ENCODE assay signal across 8 cellular contexts in the genomic region with DNA sequence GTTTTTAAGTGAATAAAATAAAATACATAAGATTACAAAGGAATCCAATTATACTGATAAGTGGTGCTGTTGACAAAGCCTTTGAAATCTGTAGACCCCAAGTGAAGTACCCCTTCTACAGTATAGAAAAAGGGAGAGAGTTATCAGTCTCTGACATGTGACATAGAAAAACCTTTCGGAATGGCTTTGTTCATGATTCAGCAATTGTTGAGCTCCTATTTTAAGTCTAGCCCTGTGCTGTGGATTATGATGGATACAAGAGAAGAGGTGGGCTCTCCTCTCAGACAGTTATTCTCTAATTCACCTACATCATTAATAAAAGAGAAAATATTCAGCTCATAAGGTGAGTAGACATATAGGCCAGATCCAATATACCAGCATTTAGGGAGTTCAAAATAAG. TPM values are rescaled to one million over a fixed set of nuclear protein-coding genes. Genes with fewer than 3 reads are reported as not detected.
"Had no signal": no experiment of that assay in that cellular context is flagged by ENCODE, and none has a peak within 500 bp of the region (broad histone marks: within the 10 kb centered on the region; RNA-seq: fewer than 3 reads in every experiment).

No MANE protein-coding gene starts in this region.

- H3K27me3 Mint-ChIP-seq: IgD-negative memory B cell had no signal

- H3K27ac ChIP-seq: HL-60, KMS-11 had no signal

- DNase-seq: IMR-90, KBM-7, KG1 had no signal

- H3K27ac Mint-ChIP-seq: IgD-negative memory B cell had no signal

- H3K4me2 ChIP-seq: KMS-11 had no signal

- H3K4me3 Mint-ChIP-seq: IgD-negative memory B cell had no signal

- FAIRE-seq: HepG2, HTR-8/SVneo had no signal

- H3K9me3 Mint-ChIP-seq: IgD-negative memory B cell had no signal

- H3K36me3 Mint-ChIP-seq: IgD-negative memory B cell had no signal

- ATAC-seq: HepG2 had no signal

- H3K9ac ChIP-seq: KMS-11 had no signal

RNA-seq across cellular contexts. Expression of a gene that starts 53.3 kb away (rescaled TPM):
- total RNA-seq: HepG2 had no signal
- polyA plus RNA-seq: HepG2 had no signal
